ENCODE assay signal across 7 cellular contexts in genomic region chr14:33103966-33104365, GRCh38.
"Had no signal": no experiment of that assay in that cellular context is flagged by ENCODE, and none has a peak within 500 bp of the region (broad histone marks: within the 10 kb centered on the region; RNA-seq: fewer than 3 reads in every experiment).

No MANE protein-coding gene starts in this region.

- H3K9me3 ChIP-seq: HAP-1 had no signal

- H3K36me3 ChIP-seq: HAP-1 had no signal

- H3K4me1 ChIP-seq: HAP-1 had no signal

- H3K4me3 ChIP-seq: GM23248, HAP-1, K562 had no signal

- H3K27ac ChIP-seq: GM23248 had no signal

- H2AFZ ChIP-seq: GM23248 had no signal

- DNase-seq: GM23248, GOT3, H7, IMR-90 had no signal

- H3K9ac ChIP-seq: GM23248 had no signal

- ATAC-seq: HCT116, K562 had no signal
